1 cellular context compared by ENCODE assay signal in the genomic region with DNA sequence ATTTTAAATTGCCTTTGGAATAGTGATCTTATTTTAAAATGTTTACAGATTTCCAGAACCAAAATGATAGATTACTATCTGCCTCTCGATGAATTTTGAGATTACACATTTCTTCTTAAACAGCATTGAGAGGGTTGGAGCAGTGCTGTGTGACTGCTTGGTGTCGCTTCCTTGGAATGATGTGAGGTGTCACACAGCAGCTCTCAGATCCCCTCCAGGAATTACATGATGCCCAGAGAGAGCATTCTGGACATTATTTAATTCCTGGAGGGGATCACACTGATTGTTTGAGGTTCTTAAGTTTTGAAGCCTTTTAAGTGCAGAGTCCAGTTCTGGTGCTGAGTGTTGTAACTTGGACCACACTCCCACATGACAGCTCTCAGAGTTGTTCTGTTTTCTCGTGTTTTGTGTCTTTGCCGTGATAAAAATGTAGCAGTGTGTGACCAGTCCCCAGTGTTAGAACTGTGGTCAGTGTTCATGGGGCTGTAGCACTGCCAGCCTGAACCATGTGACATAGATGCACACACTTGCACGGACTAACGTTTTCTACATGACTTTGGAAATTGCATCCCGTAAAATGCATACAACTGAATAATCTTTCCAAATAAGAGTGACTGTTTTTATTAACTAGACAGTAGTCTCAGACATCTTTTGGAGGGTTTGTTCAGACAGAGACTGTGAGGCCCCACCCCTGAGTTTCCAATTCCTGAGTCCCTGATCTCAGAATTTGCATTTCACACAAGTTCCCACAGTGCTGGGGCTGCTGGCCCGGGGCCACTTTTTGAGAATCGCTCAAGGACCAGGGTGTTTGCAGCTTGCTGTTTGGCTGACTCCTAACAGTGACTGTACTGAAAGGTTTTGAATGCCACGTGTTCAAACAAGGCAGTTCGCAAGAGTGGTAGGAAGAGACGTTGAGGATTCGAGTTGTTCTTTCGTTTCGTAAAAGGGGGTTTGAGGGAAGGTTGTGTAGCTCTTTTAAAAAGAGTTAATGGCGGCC.
A peak's percentile ranks its signal among the peaks of the same experiment; 100 is the strongest.
TF ChIP-seq lines count a peak whose summit lies in the region.

No MANE protein-coding gene starts in this region.

TF ChIP-seq in GM12878, 131 proteins besides CTCF, POLR2A, EP300 and RAD21:
- TF ChIP-seq, protein P1, sequence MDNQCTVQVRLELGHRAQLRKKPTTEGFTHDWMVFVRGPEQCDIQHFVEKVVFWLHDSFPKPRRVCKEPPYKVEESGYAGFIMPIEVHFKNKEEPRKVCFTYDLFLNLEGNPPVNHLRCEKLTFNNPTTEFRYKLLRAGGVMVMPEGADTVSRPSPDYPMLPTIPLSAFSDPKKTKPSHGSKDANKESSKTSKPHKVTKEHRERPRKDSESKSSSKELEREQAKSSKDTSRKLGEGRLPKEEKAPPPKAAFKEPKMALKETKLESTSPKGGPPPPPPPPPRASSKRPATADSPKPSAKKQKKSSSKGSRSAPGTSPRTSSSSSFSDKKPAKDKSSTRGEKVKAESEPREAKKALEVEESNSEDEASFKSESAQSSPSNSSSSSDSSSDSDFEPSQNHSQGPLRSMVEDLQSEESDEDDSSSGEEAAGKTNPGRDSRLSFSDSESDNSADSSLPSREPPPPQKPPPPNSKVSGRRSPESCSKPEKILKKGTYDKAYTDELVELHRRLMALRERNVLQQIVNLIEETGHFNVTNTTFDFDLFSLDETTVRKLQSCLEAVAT (IDR thresholded peaks at IDR 0.05) = peak; percentile 28; the same call in 1 of the 2 replicates
- TF ChIP-seq, protein P2, sequence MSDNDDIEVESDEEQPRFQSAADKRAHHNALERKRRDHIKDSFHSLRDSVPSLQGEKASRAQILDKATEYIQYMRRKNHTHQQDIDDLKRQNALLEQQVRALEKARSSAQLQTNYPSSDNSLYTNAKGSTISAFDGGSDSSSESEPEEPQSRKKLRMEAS (IDR thresholded peaks at IDR 0.05; ENCODE audit: low read depth, low read length) = peak; percentile 78; the same call in 1 of the 2 replicates
- TF ChIP-seq RAD51 (IDR thresholded peaks at IDR 0.05) (peak; percentile 51; the same call in 1 of the 2 replicates), MEF2B (IDR thresholded peaks at IDR 0.05; ENCODE audit: partially characterized antibody, poor library complexity, severe bottlenecking) (peak; percentile 6), ATF7 (IDR thresholded peaks at IDR 0.05; ENCODE audit: low read depth) (peak; percentile 62), POLR2AphosphoS5 (IDR thresholded peaks at IDR 0.05; ENCODE audit: low read length) (peak; percentile 72), LARP7 (IDR thresholded peaks at IDR 0.05) (no peak), POU2F2 (IDR thresholded peaks at IDR 0.05; ENCODE audit: borderline replicate concordance, low read depth, low read length) (peak; percentile 76; the same call in 1 of the 3 replicates), NBN (IDR thresholded peaks at IDR 0.05) (peak; percentile 57; the same call in 1 of the 2 replicates), ASH2L (IDR thresholded peaks at IDR 0.05; ENCODE audit: borderline replicate concordance, low read depth) (no peak), MXI1 (IDR thresholded peaks at IDR 0.05; ENCODE audit: low read depth, low read length) (peak; percentile 81), PAX5 (IDR thresholded peaks at IDR 0.05; ENCODE audit: borderline replicate concordance, low read depth, low read length) (peak; percentile 30; the same call in 1 of the 2 replicates), TAF1 (IDR thresholded peaks at IDR 0.05; ENCODE audit: borderline replicate concordance, low read depth, low read length) (peak; percentile 65), FOXK2 (IDR thresholded peaks at IDR 0.05) (peak; percentile 46; the same call in 1 of the 2 replicates), YY1 (IDR thresholded peaks at IDR 0.05; ENCODE audit: low read depth, low read length) (peak; percentile 52; the same call in 1 of the 2 replicates), BHLHE40 (IDR thresholded peaks at IDR 0.05; ENCODE audit: borderline replicate concordance in 1 of 2, low read depth in 2 of 2, low read length in 1 of 2) (peak; percentile 17 to 21; a peak in 1 of 4 replicates), RUNX3 (IDR thresholded peaks at IDR 0.05; ENCODE audit: low read length) (no peak)
- TF ChIP-seq, protein P3, sequence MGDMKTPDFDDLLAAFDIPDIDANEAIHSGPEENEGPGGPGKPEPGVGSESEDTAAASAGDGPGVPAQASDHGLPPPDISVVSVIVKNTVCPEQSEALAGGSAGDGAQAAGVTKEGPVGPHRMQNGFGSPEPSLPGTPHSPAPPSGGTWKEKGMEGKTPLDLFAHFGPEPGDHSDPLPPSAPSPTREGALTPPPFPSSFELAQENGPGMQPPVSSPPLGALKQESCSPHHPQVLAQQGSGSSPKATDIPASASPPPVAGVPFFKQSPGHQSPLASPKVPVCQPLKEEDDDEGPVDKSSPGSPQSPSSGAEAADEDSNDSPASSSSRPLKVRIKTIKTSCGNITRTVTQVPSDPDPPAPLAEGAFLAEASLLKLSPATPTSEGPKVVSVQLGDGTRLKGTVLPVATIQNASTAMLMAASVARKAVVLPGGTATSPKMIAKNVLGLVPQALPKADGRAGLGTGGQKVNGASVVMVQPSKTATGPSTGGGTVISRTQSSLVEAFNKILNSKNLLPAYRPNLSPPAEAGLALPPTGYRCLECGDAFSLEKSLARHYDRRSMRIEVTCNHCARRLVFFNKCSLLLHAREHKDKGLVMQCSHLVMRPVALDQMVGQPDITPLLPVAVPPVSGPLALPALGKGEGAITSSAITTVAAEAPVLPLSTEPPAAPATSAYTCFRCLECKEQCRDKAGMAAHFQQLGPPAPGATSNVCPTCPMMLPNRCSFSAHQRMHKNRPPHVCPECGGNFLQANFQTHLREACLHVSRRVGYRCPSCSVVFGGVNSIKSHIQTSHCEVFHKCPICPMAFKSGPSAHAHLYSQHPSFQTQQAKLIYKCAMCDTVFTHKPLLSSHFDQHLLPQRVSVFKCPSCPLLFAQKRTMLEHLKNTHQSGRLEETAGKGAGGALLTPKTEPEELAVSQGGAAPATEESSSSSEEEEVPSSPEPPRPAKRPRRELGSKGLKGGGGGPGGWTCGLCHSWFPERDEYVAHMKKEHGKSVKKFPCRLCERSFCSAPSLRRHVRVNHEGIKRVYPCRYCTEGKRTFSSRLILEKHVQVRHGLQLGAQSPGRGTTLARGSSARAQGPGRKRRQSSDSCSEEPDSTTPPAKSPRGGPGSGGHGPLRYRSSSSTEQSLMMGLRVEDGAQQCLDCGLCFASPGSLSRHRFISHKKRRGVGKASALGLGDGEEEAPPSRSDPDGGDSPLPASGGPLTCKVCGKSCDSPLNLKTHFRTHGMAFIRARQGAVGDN (IDR thresholded peaks at IDR 0.05) = peak; percentile 87
- TF ChIP-seq, protein P4, sequence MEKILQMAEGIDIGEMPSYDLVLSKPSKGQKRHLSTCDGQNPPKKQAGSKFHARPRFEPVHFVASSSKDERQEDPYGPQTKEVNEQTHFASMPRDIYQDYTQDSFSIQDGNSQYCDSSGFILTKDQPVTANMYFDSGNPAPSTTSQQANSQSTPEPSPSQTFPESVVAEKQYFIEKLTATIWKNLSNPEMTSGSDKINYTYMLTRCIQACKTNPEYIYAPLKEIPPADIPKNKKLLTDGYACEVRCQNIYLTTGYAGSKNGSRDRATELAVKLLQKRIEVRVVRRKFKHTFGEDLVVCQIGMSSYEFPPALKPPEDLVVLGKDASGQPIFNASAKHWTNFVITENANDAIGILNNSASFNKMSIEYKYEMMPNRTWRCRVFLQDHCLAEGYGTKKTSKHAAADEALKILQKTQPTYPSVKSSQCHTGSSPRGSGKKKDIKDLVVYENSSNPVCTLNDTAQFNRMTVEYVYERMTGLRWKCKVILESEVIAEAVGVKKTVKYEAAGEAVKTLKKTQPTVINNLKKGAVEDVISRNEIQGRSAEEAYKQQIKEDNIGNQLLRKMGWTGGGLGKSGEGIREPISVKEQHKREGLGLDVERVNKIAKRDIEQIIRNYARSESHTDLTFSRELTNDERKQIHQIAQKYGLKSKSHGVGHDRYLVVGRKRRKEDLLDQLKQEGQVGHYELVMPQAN (conservative IDR thresholded peaks at IDR 0.05) = no peak
